In the genomic region with DNA sequence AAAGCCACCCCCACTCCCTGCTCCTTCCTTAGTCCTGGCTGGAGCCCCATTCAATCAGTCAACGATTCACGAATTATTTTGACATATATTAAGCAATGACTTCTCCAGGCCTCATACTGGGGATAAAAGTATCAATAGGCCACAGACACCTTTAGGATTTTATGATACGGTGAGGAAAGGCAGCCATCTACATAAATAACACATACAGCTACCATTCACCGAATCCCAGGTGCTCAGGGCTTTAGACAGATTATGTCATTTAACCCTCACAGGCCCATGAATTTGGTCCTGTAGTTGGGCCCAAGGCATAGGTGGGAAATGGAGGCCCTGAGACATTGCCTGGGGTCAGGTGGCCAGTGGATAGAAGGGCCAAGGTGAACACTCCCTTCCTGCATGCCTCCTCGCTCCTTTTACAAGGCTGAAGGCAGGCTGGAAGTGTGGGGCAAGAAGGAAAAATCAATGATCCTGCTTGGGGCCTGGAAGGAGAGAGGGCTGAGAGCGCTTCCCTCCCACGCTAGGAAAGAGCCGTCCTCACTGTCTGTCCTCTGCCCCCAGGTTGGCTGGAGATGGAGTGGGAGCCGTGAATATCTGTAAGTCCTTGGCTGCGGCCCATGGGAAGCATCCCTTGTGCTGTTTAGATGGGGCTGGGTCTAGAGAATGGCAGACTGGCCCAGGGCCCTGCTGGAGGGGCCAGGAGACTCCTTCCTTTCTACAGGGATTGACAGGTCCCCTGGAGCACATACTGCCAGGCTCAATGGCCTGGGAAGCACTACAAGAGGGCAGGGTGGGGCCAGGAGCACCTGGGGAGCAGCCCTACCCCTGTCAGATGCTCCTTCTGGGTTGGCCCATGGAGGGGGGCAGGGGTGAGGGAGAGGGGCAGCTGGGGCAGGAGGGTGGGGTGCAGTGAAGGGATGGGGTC, we compare ENCODE assay signal across 13 cellular contexts. TPM values are rescaled to one million over a fixed set of nuclear protein-coding genes. Genes with fewer than 3 reads are reported as not detected.
DNase-seq lines count a peak whose midpoint lies in the region; ATAC-seq, FAIRE-seq and TF ChIP-seq lines count a peak whose summit lies in the region.
"Had no signal": no experiment of that assay in that cellular context is flagged by ENCODE, and none has a peak within 500 bp of the region (broad histone marks: within the 10 kb centered on the region; RNA-seq: fewer than 3 reads in every experiment).

No MANE protein-coding gene starts in this region.

- H3K36me3 Mint-ChIP-seq in activated T-helper 17 cell treated with anti-CD3 and anti-CD28 coated beads, Interleukin-2, amount 50 U/mL, for 72 hours (ENCODE audit: low read depth): no peaks in the 10 kb centered on the region

- BruUV-seq in HepG2 (replicated peaks; lab: Mats Ljungman, UMichigan): no TSS peak

- POLR2A ChIA-PET in HepG2 (lab: Yijun Ruan, JAX): interaction anchor here (1.5 kb wide), 1 partner anchor 223 kb away, joined by 5 read pairs; no protein-coding TSS in a partner anchor

- no peaks in the 10 kb centered on the region for H3K79me2 ChIP-seq in HepG2 (ENCODE audit: insufficient read depth, low read length)

- H3K9me3 ChIP-seq in HepG2 (ENCODE audit: low read length): no peaks in the 10 kb centered on the region
- H3K9me3 ChIP-seq in right lobe of liver: no peaks in the 10 kb centered on the region
- H3K9me3 ChIP-seq in aorta (ENCODE audit: control insufficient read depth, low read length): no peaks in the 10 kb centered on the region
- H3K9me3 ChIP-seq: MG63 had no signal

- DNase-seq in HepG2 (ENCODE audit: low spot score) (no peak), right lobe of liver (no peak), mesenteric fat pad (ENCODE audit: low spot score) (peak; percentile 64), aorta (no peak), COLO668 (lab: John Stamatoyannopoulos, UW; ENCODE audit: unreplicated experiment) (no peak)
- DNase-seq: erythroblast, MG63 had no signal

- H3K4me1 Mint-ChIP-seq in activated T-helper 17 cell treated with anti-CD3 and anti-CD28 coated beads, Interleukin-2, amount 50 U/mL, for 72 hours: peaks cover 40% of the 10 kb centered on the region

- H3K4me2 ChIP-seq in HepG2 (ENCODE audit: low read depth, low read length): no peak overlapping the region

- ATAC-seq in HepG2: peak; percentile 32
- no peak for ATAC-seq in right lobe of liver
- no peak for ATAC-seq in activated T-helper 17 cell treated with anti-CD3 and anti-CD28 coated beads, Interleukin-2, amount 50 U/mL, for 72 hours (replicated peaks)
- ATAC-seq in aorta (ENCODE audit: low FRiP score): no peak
- no peak for ATAC-seq in HG03159 (IDR thresholded peaks at IDR 0.05; ENCODE audit: unreplicated experiment)
- no peak for ATAC-seq in GM18868 (IDR thresholded peaks at IDR 0.05; ENCODE audit: unreplicated experiment)

- TF ChIP-seq RAD21 in HepG2 (CRISPR knock-in tag; IDR thresholded peaks at IDR 0.05): no peak

- H3K27ac Mint-ChIP-seq in activated T-helper 17 cell treated with anti-CD3 and anti-CD28 coated beads, Interleukin-2, amount 50 U/mL, for 72 hours: peak overlapping the region; percentile 87

- WGBS in HepG2 (ENCODE audit: low lambda C conversion rate): 25% methylated on average over 8 of the region's 10 CpGs
- 49% methylated on average over 4 of the region's 10 CpGs for WGBS in right lobe of liver (ENCODE audit: insufficient coverage, low coverage, low lambda C conversion rate, missing lambda C conversion rate)
- 74 to 80% methylated on average over 10 of the region's 10 CpGs for WGBS in aorta, 2 donors

- no peak overlapping the region for H3K4me3 ChIP-seq in HepG2 (replicated peaks in 1 of 3; ENCODE audit: insufficient read depth in 1 of 3, low read depth in 2 of 3, low read length in 3 of 3)
- H3K4me3 ChIP-seq in right lobe of liver: no peak overlapping the region
- H3K4me3 ChIP-seq in aorta (ENCODE audit: low read length in 2 of 2): no peak overlapping the region
- H3K4me3 ChIP-seq: MG63 had no signal

- no peak for FAIRE-seq in HepG2 (lab: Jason Lieb, UNC)

- no peaks in the 10 kb centered on the region for H3K36me3 ChIP-seq in HepG2 (replicated peaks in 1 of 2; ENCODE audit: control insufficient read depth in 1 of 2, insufficient read depth in 2 of 2, low read length in 2 of 2)
- no peaks in the 10 kb centered on the region for H3K36me3 ChIP-seq in right lobe of liver
- no peaks in the 10 kb centered on the region for H3K36me3 ChIP-seq in aorta (ENCODE audit: control insufficient read depth in 1 of 2, insufficient read depth in 2 of 2, low read length in 1 of 2)

- TF ChIP-seq POLR2A in HepG2 (IDR thresholded peaks at IDR 0.05; ENCODE audit: insufficient read depth in 1 of 2, low read depth in 2 of 2, low read length in 2 of 2): no peak
- TF ChIP-seq POLR2A in right lobe of liver (IDR thresholded peaks at IDR 0.05): no peak

- CTCF ChIA-PET in HepG2 (lab: Yijun Ruan, JAX; ENCODE audit: low intra/inter-chr PET ratio, low total read pairs): interaction anchor here (1.2 kb wide), 1 partner anchor 34 kb away, joined by 3 read pairs; no protein-coding TSS in a partner anchor

- H3K4me1 ChIP-seq in HepG2 (ENCODE audit: insufficient read depth, low read length) (peaks cover 20% of the 10 kb centered on the region), right lobe of liver (no peaks in the 10 kb centered on the region), aorta (ENCODE audit: control insufficient read depth in 1 of 2, insufficient read depth in 2 of 2, low read length in 2 of 2) (no peaks in the 10 kb centered on the region)

- TF ChIP-seq CTCF in HepG2 (CRISPR knock-in tag; IDR thresholded peaks at IDR 0.05): no peak
- no peak for TF ChIP-seq CTCF in right lobe of liver (IDR thresholded peaks at IDR 0.05)

- peak overlapping the region; percentile 92 for H3K4me3 Mint-ChIP-seq in activated T-helper 17 cell treated with anti-CD3 and anti-CD28 coated beads, Interleukin-2, amount 50 U/mL, for 72 hours
- H3K4me3 Mint-ChIP-seq: central memory CD8-positive, alpha-beta T cell had no signal

- in situ Hi-C loops in HepG2 (cut with HindIII; ENCODE audit: extremely low pct_ligation_motif_present, low pct_unique_long_range_greater_than_20kb): no loop called here

- H3K27ac ChIP-seq in HepG2 (ENCODE audit: extremely low read length, insufficient read depth, low read length) (no peak overlapping the region), right lobe of liver (no peak overlapping the region), aorta (ENCODE audit: low read depth in 1 of 2, low read length in 2 of 2) (peak overlapping the region; percentile 16 to 73)
- H3K27ac ChIP-seq: HL-60 had no signal

- H3K9me3 Mint-ChIP-seq in activated T-helper 17 cell treated with anti-CD3 and anti-CD28 coated beads, Interleukin-2, amount 50 U/mL, for 72 hours: no peaks in the 10 kb centered on the region
- H3K9me3 Mint-ChIP-seq: central memory CD8-positive, alpha-beta T cell had no signal

- H3K27me3 Mint-ChIP-seq in activated T-helper 17 cell treated with anti-CD3 and anti-CD28 coated beads, Interleukin-2, amount 50 U/mL, for 72 hours: peaks cover 9% of the 10 kb centered on the region

- no peak overlapping the region for H2AFZ ChIP-seq in HepG2 (ENCODE audit: low read length)

- no peak overlapping the region for H3K9ac ChIP-seq in HepG2 (ENCODE audit: insufficient read depth, low read depth, low read length)

- intact Hi-C loops in HepG2 (cut with micrococcal nuclease; ENCODE audit: unreplicated experiment) (no loop called here), right lobe of liver (cut with DNase I) (no loop called here), aorta (cut with DNase I) (no loop called here)

- H3K27me3 ChIP-seq in HepG2 (ENCODE audit: control insufficient read depth in 1 of 2, insufficient read depth in 2 of 2, low read length in 2 of 2): peaks cover 6 to 57% of the 10 kb centered on the region in 2 experiments; a peak in 4 of 5 replicates
- no peaks in the 10 kb centered on the region for H3K27me3 ChIP-seq in right lobe of liver
- H3K27me3 ChIP-seq in aorta (ENCODE audit: control insufficient read depth in 1 of 2, insufficient read depth in 2 of 2, low read length in 1 of 2): no peaks in the 10 kb centered on the region
- H3K27me3 ChIP-seq: MG63 had no signal

- TF ChIP-seq EP300 in HepG2 (IDR thresholded peaks at IDR 0.05; ENCODE audit: low read depth in 2 of 2, low read length in 2 of 2) (no peak), HepG2 (CRISPR knock-in tag; IDR thresholded peaks at IDR 0.05; ENCODE audit: borderline replicate concordance) (no peak)

- 0 out of 2 replicates have a peak, but pooled peaks cover 2% of the 10 kb centered on the region for H4K20me1 ChIP-seq in HepG2 (ENCODE audit: insufficient read depth, low read length)

RNA-seq across cellular contexts. Expression of a gene that starts 14.8 kb away (rescaled TPM):
- total RNA-seq in HepG2 (2016; rRNA removed; fragmentation: Illumina TruSeq; extraction: Trizol) (not detected in 2 replicates), right lobe of liver (10 to 100 TPM in 3 of 6 experiments, 1 to 10 TPM in 3; 3.4 to 19.2 (median 10.7) TPM), mesenteric fat pad (11.7 TPM), aorta (10 to 100 TPM in 1 of 2 donors, 1 to 10 TPM in 1; 8.7 to 17.3 TPM)
- not detected in 2 replicates for total RNA-seq in HepG2 (2016; cell fraction: cytosol; rRNA removed; fragmentation: Illumina TruSeq; extraction: Trizol; ENCODE audit: low read depth)
- not detected in 2 replicates for total RNA-seq in HepG2 (2016; cell fraction: insoluble cytoplasmic fraction; rRNA removed; fragmentation: Illumina TruSeq; extraction: Trizol)
- 0.31 TPM in 1 of 2 replicates, not detected in the other for total RNA-seq in HepG2 (2016; cell fraction: membrane; rRNA removed; fragmentation: Illumina TruSeq; extraction: Trizol)
- not detected in 2 replicates for total RNA-seq in HepG2 (2016; cell fraction: nucleus; rRNA removed; fragmentation: Illumina TruSeq; extraction: Trizol)
- polyA plus RNA-seq in HepG2 (2011; rRNA removed) (0.83 TPM in 1 of 2 replicates, not detected in the other), aorta (100 to 1,000 TPM in 1 of 2 donors, 10 to 100 TPM in 1; 82.6 to 110 TPM)
- polyA plus RNA-seq in HepG2 (2011; cell fraction: cytosol; rRNA removed): 0.47 and 1.2 TPM in 2 replicates
- polyA plus RNA-seq in HepG2 (2011; cell fraction: nucleus; rRNA removed): not detected in 2 replicates
- polyA plus RNA-seq in HepG2 (2012): not detected in 2 replicates
- polyA plus RNA-seq in HepG2 (2016; cell fraction: cytosol; fragmentation: Illumina TruSeq; extraction: Trizol; ENCODE audit: low read depth): 0.34 TPM in 1 of 2 replicates, not detected in the other
- not detected in 2 replicates for polyA plus RNA-seq in HepG2 (2016; cell fraction: insoluble cytoplasmic fraction; fragmentation: Illumina TruSeq; extraction: Trizol; ENCODE audit: low read depth)
- not detected in 2 replicates for polyA plus RNA-seq in HepG2 (2016; cell fraction: membrane; fragmentation: Illumina TruSeq; extraction: Trizol; ENCODE audit: low read depth)
- not detected in 2 replicates for polyA plus RNA-seq in HepG2 (2016; cell fraction: nucleus; fragmentation: Illumina TruSeq; extraction: Trizol; ENCODE audit: insufficient read depth, low read depth)
- polyA minus RNA-seq in HepG2 (2011; rRNA and poly(A)+ RNA removed; ENCODE audit: low replicate concordance): 646 TPM in 1 of 2 replicates, not detected in the other
- polyA minus RNA-seq in HepG2 (2011; cell fraction: cytosol; rRNA and poly(A)+ RNA removed): 4.2 and 7.9 TPM in 2 replicates
- polyA minus RNA-seq in HepG2 (2011; cell fraction: nucleus; rRNA and poly(A)+ RNA removed): 1.5 and 2.7 TPM in 2 replicates
- 10 to 100 TPM in 1 of 2 donors, 1 to 10 TPM in 1; 7.6 to 12.5 TPM for total RNA-seq in activated T-helper 17 cell treated with anti-CD3 and anti-CD28 coated beads, Interleukin-2, amount 50 U/mL, for 72 hours

RNA-seq across cellular contexts. Expression of a gene that starts 26.6 kb away (rescaled TPM):
- not detected in 2 replicates for total RNA-seq in HepG2 (2016; rRNA removed; fragmentation: Illumina TruSeq; extraction: Trizol)
- not detected in 2 replicates for total RNA-seq in HepG2 (2016; cell fraction: cytosol; rRNA removed; fragmentation: Illumina TruSeq; extraction: Trizol; ENCODE audit: low read depth)
- total RNA-seq in HepG2 (2016; cell fraction: insoluble cytoplasmic fraction; rRNA removed; fragmentation: Illumina TruSeq; extraction: Trizol): not detected in 2 replicates
- not detected in 2 replicates for total RNA-seq in HepG2 (2016; cell fraction: membrane; rRNA removed; fragmentation: Illumina TruSeq; extraction: Trizol)
- not detected in 2 replicates for total RNA-seq in HepG2 (2016; cell fraction: nucleus; rRNA removed; fragmentation: Illumina TruSeq; extraction: Trizol)
- polyA plus RNA-seq in HepG2 (2011; rRNA removed): not detected in 2 replicates
- polyA plus RNA-seq in HepG2 (2011; cell fraction: cytosol; rRNA removed): not detected in 2 replicates
- polyA plus RNA-seq in HepG2 (2011; cell fraction: nucleus; rRNA removed): not detected in 2 replicates
- not detected in 2 replicates for polyA plus RNA-seq in HepG2 (2012)
- not detected in 2 replicates for polyA plus RNA-seq in HepG2 (2016; cell fraction: cytosol; fragmentation: Illumina TruSeq; extraction: Trizol; ENCODE audit: low read depth)
- polyA plus RNA-seq in HepG2 (2016; cell fraction: insoluble cytoplasmic fraction; fragmentation: Illumina TruSeq; extraction: Trizol; ENCODE audit: low read depth): not detected in 2 replicates
- not detected in 2 replicates for polyA plus RNA-seq in HepG2 (2016; cell fraction: membrane; fragmentation: Illumina TruSeq; extraction: Trizol; ENCODE audit: low read depth)
- not detected in 2 replicates for polyA plus RNA-seq in HepG2 (2016; cell fraction: nucleus; fragmentation: Illumina TruSeq; extraction: Trizol; ENCODE audit: insufficient read depth, low read depth)
- polyA minus RNA-seq in HepG2 (2011; rRNA and poly(A)+ RNA removed; ENCODE audit: low replicate concordance): 0.61 TPM in 1 of 2 replicates, not detected in the other
- polyA minus RNA-seq in HepG2 (2011; cell fraction: cytosol; rRNA and poly(A)+ RNA removed): not detected in 2 replicates
- polyA minus RNA-seq in HepG2 (2011; cell fraction: nucleus; rRNA and poly(A)+ RNA removed): not detected in 2 replicates
- total RNA-seq in right lobe of liver: not detected
- 1 to 10 TPM in 1 of 2 donors, under 1 TPM in 1; 0.56 to 2.1 TPM for total RNA-seq in activated T-helper 17 cell treated with anti-CD3 and anti-CD28 coated beads, Interleukin-2, amount 50 U/mL, for 72 hours
- total RNA-seq in mesenteric fat pad: not detected
- under 1 TPM; 0.39 to 0.45 TPM for total RNA-seq in aorta
- 1 to 10 TPM; 2.1 to 3.2 TPM for polyA plus RNA-seq in aorta

RNA-seq across cellular contexts. Expression of a gene that starts 43.5 kb away (rescaled TPM):
- total RNA-seq in HepG2 (2016; rRNA removed; fragmentation: Illumina TruSeq; extraction: Trizol): not detected in 2 replicates
- total RNA-seq in HepG2 (2016; cell fraction: cytosol; rRNA removed; fragmentation: Illumina TruSeq; extraction: Trizol; ENCODE audit: low read depth): not detected in 2 replicates
- not detected in 2 replicates for total RNA-seq in HepG2 (2016; cell fraction: insoluble cytoplasmic fraction; rRNA removed; fragmentation: Illumina TruSeq; extraction: Trizol)
- total RNA-seq in HepG2 (2016; cell fraction: membrane; rRNA removed; fragmentation: Illumina TruSeq; extraction: Trizol): not detected in 2 replicates
- total RNA-seq in HepG2 (2016; cell fraction: nucleus; rRNA removed; fragmentation: Illumina TruSeq; extraction: Trizol): not detected in 2 replicates
- polyA plus RNA-seq in HepG2 (2011; rRNA removed): not detected in 2 replicates
- polyA plus RNA-seq in HepG2 (2011; cell fraction: cytosol; rRNA removed): 0.03 TPM in 1 of 2 replicates, not detected in the other
- polyA plus RNA-seq in HepG2 (2011; cell fraction: nucleus; rRNA removed): not detected in 2 replicates
- polyA plus RNA-seq in HepG2 (2012): not detected in 2 replicates
- 0.08 TPM in 1 of 2 replicates, not detected in the other for polyA plus RNA-seq in HepG2 (2016; cell fraction: cytosol; fragmentation: Illumina TruSeq; extraction: Trizol; ENCODE audit: low read depth)
- not detected in 2 replicates for polyA plus RNA-seq in HepG2 (2016; cell fraction: insoluble cytoplasmic fraction; fragmentation: Illumina TruSeq; extraction: Trizol; ENCODE audit: low read depth)
- polyA plus RNA-seq in HepG2 (2016; cell fraction: membrane; fragmentation: Illumina TruSeq; extraction: Trizol; ENCODE audit: low read depth): not detected in 2 replicates
- polyA plus RNA-seq in HepG2 (2016; cell fraction: nucleus; fragmentation: Illumina TruSeq; extraction: Trizol; ENCODE audit: insufficient read depth, low read depth): not detected in 2 replicates
- polyA minus RNA-seq in HepG2 (2011; rRNA and poly(A)+ RNA removed; ENCODE audit: low replicate concordance): 0.23 TPM in 1 of 2 replicates, not detected in the other
- polyA minus RNA-seq in HepG2 (2011; cell fraction: cytosol; rRNA and poly(A)+ RNA removed): not detected in 2 replicates
- polyA minus RNA-seq in HepG2 (2011; cell fraction: nucleus; rRNA and poly(A)+ RNA removed): not detected in 2 replicates
- under 1 TPM in 1 of 6 experiments, not detected in 5; 0.13 TPM for total RNA-seq in right lobe of liver
- total RNA-seq in activated T-helper 17 cell treated with anti-CD3 and anti-CD28 coated beads, Interleukin-2, amount 50 U/mL, for 72 hours: not detected
- total RNA-seq in mesenteric fat pad: not detected
- total RNA-seq in aorta: under 1 TPM in 1 of 2 donors, not detected in 1; 0.45 TPM
- polyA plus RNA-seq in aorta: 1 to 10 TPM in 1 of 2 donors, not detected in 1; 2.9 TPM
- total RNA-seq: subcutaneous adipose tissue had no signal

RNA-seq across cellular contexts. Expression of a gene that starts 56.1 kb away (rescaled TPM):
- total RNA-seq in HepG2 (2016; rRNA removed; fragmentation: Illumina TruSeq; extraction: Trizol) (0.27 and 0.58 TPM in 2 replicates), right lobe of liver (under 1 TPM; 0.09 to 0.51 (median 0.15) TPM), mesenteric fat pad (not detected), aorta (under 1 TPM; 0.12 to 0.71 TPM)
- total RNA-seq in HepG2 (2016; cell fraction: cytosol; rRNA removed; fragmentation: Illumina TruSeq; extraction: Trizol; ENCODE audit: low read depth): 0.10 TPM in 1 of 2 replicates, not detected in the other
- 0.37 and 0.39 TPM in 2 replicates for total RNA-seq in HepG2 (2016; cell fraction: insoluble cytoplasmic fraction; rRNA removed; fragmentation: Illumina TruSeq; extraction: Trizol)
- total RNA-seq in HepG2 (2016; cell fraction: membrane; rRNA removed; fragmentation: Illumina TruSeq; extraction: Trizol): 0.34 and 0.38 TPM in 2 replicates
- total RNA-seq in HepG2 (2016; cell fraction: nucleus; rRNA removed; fragmentation: Illumina TruSeq; extraction: Trizol): 0.41 and 0.53 TPM in 2 replicates
- polyA plus RNA-seq in HepG2 (2011; rRNA removed) (0.53 and 0.76 TPM in 2 replicates), aorta (under 1 TPM in 1 of 2 donors, not detected in 1; 0.20 TPM)
- polyA plus RNA-seq in HepG2 (2011; cell fraction: cytosol; rRNA removed): 0.43 and 0.69 TPM in 2 replicates
- polyA plus RNA-seq in HepG2 (2011; cell fraction: nucleus; rRNA removed): 0.71 and 0.74 TPM in 2 replicates
- polyA plus RNA-seq in HepG2 (2012): 0.08 and 0.25 TPM in 2 replicates
- polyA plus RNA-seq in HepG2 (2016; cell fraction: cytosol; fragmentation: Illumina TruSeq; extraction: Trizol; ENCODE audit: low read depth): 0.09 and 0.11 TPM in 2 replicates
- polyA plus RNA-seq in HepG2 (2016; cell fraction: insoluble cytoplasmic fraction; fragmentation: Illumina TruSeq; extraction: Trizol; ENCODE audit: low read depth): 0.62 and 0.85 TPM in 2 replicates
- 0.37 and 0.48 TPM in 2 replicates for polyA plus RNA-seq in HepG2 (2016; cell fraction: membrane; fragmentation: Illumina TruSeq; extraction: Trizol; ENCODE audit: low read depth)
- 0.92 and 1.2 TPM in 2 replicates for polyA plus RNA-seq in HepG2 (2016; cell fraction: nucleus; fragmentation: Illumina TruSeq; extraction: Trizol; ENCODE audit: insufficient read depth, low read depth)
- 1.4 and 134 TPM in 2 replicates for polyA minus RNA-seq in HepG2 (2011; rRNA and poly(A)+ RNA removed; ENCODE audit: low replicate concordance)
- 0.70 and 1.1 TPM in 2 replicates for polyA minus RNA-seq in HepG2 (2011; cell fraction: cytosol; rRNA and poly(A)+ RNA removed)
- 0.26 and 0.62 TPM in 2 replicates for polyA minus RNA-seq in HepG2 (2011; cell fraction: nucleus; rRNA and poly(A)+ RNA removed)
- not detected for total RNA-seq in activated T-helper 17 cell treated with anti-CD3 and anti-CD28 coated beads, Interleukin-2, amount 50 U/mL, for 72 hours
- total RNA-seq: subcutaneous adipose tissue had no signal

Comparison
In these comparisons a context has a peak if more than half of its experiments do, and no peak if none do; other contexts are left out.
1. H3K27ac ChIP-seq: peak in aorta (2 of 2); none in HepG2 (single experiment) and right lobe of liver (0 of 3).